In the genomic region with DNA sequence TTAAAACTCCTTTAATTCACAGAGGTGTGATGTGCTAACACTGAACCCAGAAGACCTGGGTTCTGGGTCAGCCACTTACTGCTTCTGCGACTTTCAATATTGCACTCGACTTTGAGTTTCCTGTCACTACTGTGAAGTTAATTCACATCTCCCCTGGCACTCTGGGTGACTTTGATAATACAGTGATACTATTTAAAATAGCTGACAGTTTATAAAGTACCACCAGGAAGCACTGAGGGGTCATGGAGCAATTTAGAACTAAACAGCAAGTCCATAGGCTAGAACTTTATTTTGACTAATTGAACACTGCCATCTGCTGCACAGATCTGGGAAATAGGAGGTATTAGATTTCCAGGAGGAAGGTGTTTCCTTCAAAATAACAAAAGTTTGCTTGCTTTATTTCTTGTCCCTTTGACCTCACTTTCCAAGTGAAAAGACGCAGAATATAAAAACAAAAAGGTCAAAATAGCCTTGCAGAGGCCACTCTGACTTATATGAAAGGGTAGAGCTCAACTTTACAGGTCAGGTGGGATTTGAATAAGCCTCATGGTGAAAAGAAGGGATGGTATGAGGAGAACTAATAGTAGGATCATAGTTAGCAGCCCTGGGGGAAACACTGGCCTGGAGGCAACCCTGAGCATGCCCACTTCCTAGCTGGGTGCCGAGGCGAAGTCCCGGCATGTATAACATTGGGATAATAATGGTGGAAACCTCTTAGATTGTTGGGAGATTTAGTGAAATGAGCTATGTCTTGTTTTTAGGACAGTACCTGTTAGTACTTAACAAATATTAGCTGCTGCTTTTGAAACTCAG, we compare ENCODE assay signal across 9 cellular contexts. TPM values are rescaled to one million over a fixed set of nuclear protein-coding genes. Genes with fewer than 3 reads are reported as not detected.
DNase-seq lines count a peak whose midpoint lies in the region; ATAC-seq and TF ChIP-seq lines count a peak whose summit lies in the region.
"Had no signal": no experiment of that assay in that cellular context is flagged by ENCODE, and none has a peak within 500 bp of the region (broad histone marks: within the 10 kb centered on the region; RNA-seq: fewer than 3 reads in every experiment).

No MANE protein-coding gene starts in this region.

- H3K4me1 ChIP-seq in Caco-2: no peaks in the 10 kb centered on the region; the same call in 1 of the 2 replicates

- H3K27ac Mint-ChIP-seq in Caco-2 (ENCODE audit: unreplicated experiment) (no peak overlapping the region), HFFc6 (no peak overlapping the region)

- H3K9me3 ChIP-seq in Caco-2: no peaks in the 10 kb centered on the region

- H3K9me3 Mint-ChIP-seq in Caco-2 (ENCODE audit: unreplicated experiment): no peaks in the 10 kb centered on the region
- no peaks in the 10 kb centered on the region for H3K9me3 Mint-ChIP-seq in HFFc6

- no TSS peak for BruUV-seq in Caco-2 (replicated peaks; lab: Mats Ljungman, UMichigan)

- no peaks in the 10 kb centered on the region for H3K27me3 ChIP-seq in Caco-2 (replicated peaks; ENCODE audit: control insufficient read depth, insufficient read depth, low read length)

- CTCF ChIA-PET in Caco-2 (lab: Charles Lee): interaction anchor here (0.9 to 4.5 kb wide), 3 partner anchors 238 to 245 kb away, joined by 3 to 31 read pairs (median 16); no protein-coding TSS in a partner anchor

- H3K4me3 Mint-ChIP-seq in Caco-2 (ENCODE audit: unreplicated experiment): no peak overlapping the region
- H3K4me3 Mint-ChIP-seq in HFFc6: no peak overlapping the region

- no peaks in the 10 kb centered on the region for H3K36me3 ChIP-seq in Caco-2 (ENCODE audit: control insufficient read depth, insufficient read depth, low read length)

- ATAC-seq in HG03457 (IDR thresholded peaks at IDR 0.05; ENCODE audit: unreplicated experiment): no peak
- ATAC-seq in GM18870 (IDR thresholded peaks at IDR 0.05; ENCODE audit: unreplicated experiment): no peak
- ATAC-seq in HG03135 (IDR thresholded peaks at IDR 0.05; ENCODE audit: unreplicated experiment): no peak

- peak; percentile 48 to 50 for TF ChIP-seq CTCF in Caco-2 (IDR thresholded peaks at IDR 0.05; ENCODE audit: insufficient read depth in 1 of 2, low read depth in 1 of 2, low read length in 1 of 2, severe bottlenecking in 1 of 2, unreplicated experiment in 1 of 2)
- TF ChIP-seq CTCF in HFFc6 (IDR thresholded peaks at IDR 0.05): peak; percentile 83
- peak; percentile 44 for TF ChIP-seq CTCF in foreskin fibroblast (IDR thresholded peaks at IDR 0.05; ENCODE audit: low read depth, low read length)

- POLR2A ChIA-PET in Caco-2 (lab: Charles Lee): no interaction called here

- H3K4me1 Mint-ChIP-seq in Caco-2 (ENCODE audit: low read depth, unreplicated experiment) (no peaks in the 10 kb centered on the region), HFFc6 (ENCODE audit: low read depth) (no peaks in the 10 kb centered on the region)

- no peaks in the 10 kb centered on the region for H3K27me3 Mint-ChIP-seq in Caco-2 (ENCODE audit: insufficient read depth, unreplicated experiment)
- peaks cover 8% of the 10 kb centered on the region; the same call in 1 of the 2 replicates for H3K27me3 Mint-ChIP-seq in HFFc6 (ENCODE audit: insufficient read depth)

- DNase-seq in Caco-2 (peak in 1 of 2 experiments; percentile 52), HFFc6 (peak; percentile 54), RPMI7951 (ENCODE audit: low read depth) (peak; percentile 33), foreskin fibroblast (peak; percentile 10 to 36), putamen (ENCODE audit: low spot score) (peak; percentile 30)

- intact Hi-C loops in Caco-2 (cut with micrococcal nuclease; ENCODE audit: unreplicated experiment): loop anchor here (1.0 to 5.0 kb wide), 4 partner anchors 82 to 247 kb away; no protein-coding TSS in a partner anchor

- H3K36me3 Mint-ChIP-seq in Caco-2 (ENCODE audit: insufficient read depth, unreplicated experiment) (no peaks in the 10 kb centered on the region), HFFc6 (ENCODE audit: low read depth) (no peaks in the 10 kb centered on the region)

- no peak overlapping the region for H3K4me3 ChIP-seq in Caco-2 (ENCODE audit: low read depth, low read length)
- no peak overlapping the region for H3K4me3 ChIP-seq in foreskin fibroblast (ENCODE audit: low read depth in 1 of 2, low read length in 2 of 2)
- H3K4me3 ChIP-seq: SK-N-MC had no signal

RNA-seq across cellular contexts. Expression of gene ZNF518B, which starts 53.4 kb away (rescaled TPM):
- total RNA-seq in Caco-2 (2022): not detected in 2 replicates
- 10 to 100 TPM; 13.2 to 15.7 (median 15.1) TPM for total RNA-seq in HFFc6 (2021; fragmentation: NEBNext Ultra II Directional; extraction: Animal tissue kit (Norgen Biotek cat#: 25700))
- total RNA-seq in RPMI7951 (2014; rRNA removed; shearing (Covaris generic)): 16.3 and 28.6 TPM in 2 replicates

Comparison
In these comparisons a context has a peak if more than half of its experiments do, and no peak if none do; other contexts are left out.
1. RNA of gene ZNF518B, which starts 53.4 kb away (total RNA-seq): 16.3 to 28.6 TPM in RPMI7951 and 13.2 to 15.7 TPM in HFFc6; not detected in Caco-2; every median in the first group is over 10 times any median in the second.
2. Peak in every context shown above with its lines, with median percentiles within 50 percentile points of each other: CTCF ChIP-seq.